1 cellular context compared by ENCODE assay signal in the genomic region with DNA sequence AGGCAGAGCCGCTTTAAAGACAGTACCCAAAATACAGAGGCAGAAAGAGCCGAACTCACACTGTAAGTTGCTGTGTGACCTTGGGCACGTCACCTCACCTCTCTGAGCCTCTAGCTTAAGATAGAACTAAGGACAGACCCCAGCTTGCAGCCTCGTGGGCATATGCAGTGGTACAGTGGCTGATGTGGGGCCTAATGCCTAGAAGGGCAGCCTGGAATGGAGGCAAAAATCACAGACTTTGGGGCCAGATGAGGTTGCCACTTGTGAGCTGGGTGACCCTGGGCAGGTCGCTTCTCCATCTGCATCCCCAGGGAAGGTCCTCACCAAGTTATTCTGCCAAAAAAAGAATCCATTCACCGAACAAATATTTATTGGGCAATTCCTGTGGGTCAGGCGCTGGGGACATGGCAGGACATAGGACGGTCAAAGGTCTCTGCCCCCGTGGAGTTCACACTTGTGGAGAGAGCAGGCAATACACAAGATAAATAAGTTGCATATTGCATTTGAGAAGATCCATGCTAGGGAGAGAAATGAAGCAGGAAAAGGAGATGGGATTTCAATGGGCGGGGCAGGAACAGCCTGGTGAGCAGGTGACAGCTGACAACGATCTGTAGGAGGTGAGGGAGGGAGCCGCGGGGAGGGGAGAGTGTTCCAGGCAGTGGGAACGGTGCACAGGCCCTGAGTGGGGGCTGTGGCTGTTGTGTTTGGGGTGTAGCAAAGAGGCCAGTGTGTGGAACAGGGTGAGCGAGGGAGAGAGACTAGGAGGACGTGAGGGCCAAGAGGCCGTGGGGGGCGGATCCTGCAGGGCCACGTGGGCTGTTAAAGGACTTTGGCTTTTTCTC.
TF ChIP-seq lines count a peak whose summit lies in the region.

No MANE protein-coding gene starts in this region.

TF ChIP-seq in HepG2, 621 proteins besides CTCF, POLR2A, EP300 and RAD21 (continued from another document and continues in another):
- TF ChIP-seq, protein P1, sequence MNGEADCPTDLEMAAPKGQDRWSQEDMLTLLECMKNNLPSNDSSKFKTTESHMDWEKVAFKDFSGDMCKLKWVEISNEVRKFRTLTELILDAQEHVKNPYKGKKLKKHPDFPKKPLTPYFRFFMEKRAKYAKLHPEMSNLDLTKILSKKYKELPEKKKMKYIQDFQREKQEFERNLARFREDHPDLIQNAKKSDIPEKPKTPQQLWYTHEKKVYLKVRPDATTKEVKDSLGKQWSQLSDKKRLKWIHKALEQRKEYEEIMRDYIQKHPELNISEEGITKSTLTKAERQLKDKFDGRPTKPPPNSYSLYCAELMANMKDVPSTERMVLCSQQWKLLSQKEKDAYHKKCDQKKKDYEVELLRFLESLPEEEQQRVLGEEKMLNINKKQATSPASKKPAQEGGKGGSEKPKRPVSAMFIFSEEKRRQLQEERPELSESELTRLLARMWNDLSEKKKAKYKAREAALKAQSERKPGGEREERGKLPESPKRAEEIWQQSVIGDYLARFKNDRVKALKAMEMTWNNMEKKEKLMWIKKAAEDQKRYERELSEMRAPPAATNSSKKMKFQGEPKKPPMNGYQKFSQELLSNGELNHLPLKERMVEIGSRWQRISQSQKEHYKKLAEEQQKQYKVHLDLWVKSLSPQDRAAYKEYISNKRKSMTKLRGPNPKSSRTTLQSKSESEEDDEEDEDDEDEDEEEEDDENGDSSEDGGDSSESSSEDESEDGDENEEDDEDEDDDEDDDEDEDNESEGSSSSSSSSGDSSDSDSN (CRISPR knock-in tag; IDR thresholded peaks at IDR 0.05) = peak; percentile 69; the same call in 1 of the 2 replicates
- TF ChIP-seq ZMYM2 (CRISPR knock-in tag; IDR thresholded peaks at IDR 0.05) (peak; percentile 97), ZSCAN12 (CRISPR knock-in tag; IDR thresholded peaks at IDR 0.05) (no peak), NR2F6 (IDR thresholded peaks at IDR 0.05) (peak; percentile 99), NR2F6 (CRISPR knock-in tag; IDR thresholded peaks at IDR 0.05) (peak; percentile 97), ZNF253 (CRISPR knock-in tag; IDR thresholded peaks at IDR 0.05; ENCODE audit: borderline replicate concordance) (peak; percentile 72; the same call in 1 of the 2 replicates), ZNF780A (CRISPR knock-in tag; IDR thresholded peaks at IDR 0.05) (no peak; the same call in 1 of the 2 replicates), POLR2G (IDR thresholded peaks at IDR 0.05; ENCODE audit: low read depth, low read length) (no peak; the same call in none of the 2 replicates), ZNF841 (CRISPR knock-in tag; IDR thresholded peaks at IDR 0.05; ENCODE audit: borderline replicate concordance) (no peak), SAP130 (CRISPR knock-in tag; IDR thresholded peaks at IDR 0.05; ENCODE audit: low read depth) (peak; percentile 92), ZNF660 (CRISPR knock-in tag; IDR thresholded peaks at IDR 0.05; ENCODE audit: borderline replicate concordance, low read depth) (peak; percentile 9; the same call in 1 of the 2 replicates), ZBTB1 (CRISPR knock-in tag; IDR thresholded peaks at IDR 0.05; ENCODE audit: borderline replicate concordance) (0 out of 2 replicates have a peak, but pooled peaks have one; percentile 22), ZNF282 (IDR thresholded peaks at IDR 0.05; ENCODE audit: partially characterized antibody) (no peak), ZC3H4 (CRISPR knock-in tag; IDR thresholded peaks at IDR 0.05; ENCODE audit: borderline replicate concordance) (peak; percentile 22; the same call in 1 of the 2 replicates), REL (CRISPR knock-in tag; conservative IDR thresholded peaks at IDR 0.05) (0 out of 2 replicates have a peak, but pooled peaks have one; percentile 20), ZNF878 (CRISPR knock-in tag; IDR thresholded peaks at IDR 0.05) (peak; percentile 77; the same call in 1 of the 2 replicates), ZNF430 (CRISPR knock-in tag; IDR thresholded peaks at IDR 0.05) (peak; percentile 71), ZNF891 (CRISPR knock-in tag; IDR thresholded peaks at IDR 0.05) (peak; percentile 78; the same call in 1 of the 2 replicates), REPIN1 (CRISPR knock-in tag; IDR thresholded peaks at IDR 0.05; ENCODE audit: borderline replicate concordance, low read depth) (peak; percentile 83), BCL6 (CRISPR knock-in tag; IDR thresholded peaks at IDR 0.05) (peak; percentile 88), TBP (CRISPR knock-in tag; IDR thresholded peaks at IDR 0.05) (no peak), SNRNP70 (IDR thresholded peaks at IDR 0.05; ENCODE audit: low read depth, low read length) (no peak), ZKSCAN1 (IDR thresholded peaks at IDR 0.05; ENCODE audit: low read length) (peak; percentile 1; the same call in 1 of the 2 replicates), MIXL1 (CRISPR knock-in tag; IDR thresholded peaks at IDR 0.05) (peak; percentile 60), GATAD2A (CRISPR knock-in tag; IDR thresholded peaks at IDR 0.05) (peak; percentile 96), ZNF17 (CRISPR knock-in tag; IDR thresholded peaks at IDR 0.05) (peak; percentile 26; the same call in 1 of the 2 replicates), GATAD1 (CRISPR knock-in tag; IDR thresholded peaks at IDR 0.05) (peak; percentile 68), ATF7-NPFF (CRISPR knock-in tag; IDR thresholded peaks at IDR 0.05; ENCODE audit: low read depth) (peak; percentile 69), TCF7 (IDR thresholded peaks at IDR 0.05; ENCODE audit: low read depth) (peak; percentile 60), TRIM24 (CRISPR knock-in tag; IDR thresholded peaks at IDR 0.05) (peak; percentile 98), ZNF644 (CRISPR knock-in tag; IDR thresholded peaks at IDR 0.05; ENCODE audit: low read depth) (peak; percentile 85), TSC22D2 (CRISPR knock-in tag; IDR thresholded peaks at IDR 0.05; ENCODE audit: borderline replicate concordance) (no peak)
- TF ChIP-seq, protein P2, sequence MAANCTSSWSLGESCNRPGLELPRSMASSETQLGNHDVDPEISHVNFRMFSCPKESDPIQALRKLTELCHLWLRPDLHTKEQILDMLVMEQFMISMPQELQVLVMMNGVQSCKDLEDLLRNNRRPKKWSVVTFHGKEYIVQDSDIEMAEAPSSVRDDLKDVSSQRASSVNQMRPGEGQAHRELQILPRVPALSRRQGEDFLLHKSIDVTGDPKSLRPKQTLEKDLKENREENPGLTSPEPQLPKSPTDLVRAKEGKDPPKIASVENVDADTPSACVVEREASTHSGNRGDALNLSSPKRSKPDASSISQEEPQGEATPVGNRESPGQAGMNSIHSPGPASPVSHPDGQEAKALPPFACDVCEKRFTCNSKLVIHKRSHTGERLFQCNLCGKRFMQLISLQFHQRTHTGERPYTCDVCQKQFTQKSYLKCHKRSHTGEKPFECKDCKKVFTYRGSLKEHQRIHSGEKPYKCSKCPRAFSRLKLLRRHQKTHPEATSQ (CRISPR knock-in tag; IDR thresholded peaks at IDR 0.05; ENCODE audit: borderline replicate concordance) = 0 out of 2 replicates have a peak, but pooled peaks have one; percentile 77
- TF ChIP-seq, protein P3, sequence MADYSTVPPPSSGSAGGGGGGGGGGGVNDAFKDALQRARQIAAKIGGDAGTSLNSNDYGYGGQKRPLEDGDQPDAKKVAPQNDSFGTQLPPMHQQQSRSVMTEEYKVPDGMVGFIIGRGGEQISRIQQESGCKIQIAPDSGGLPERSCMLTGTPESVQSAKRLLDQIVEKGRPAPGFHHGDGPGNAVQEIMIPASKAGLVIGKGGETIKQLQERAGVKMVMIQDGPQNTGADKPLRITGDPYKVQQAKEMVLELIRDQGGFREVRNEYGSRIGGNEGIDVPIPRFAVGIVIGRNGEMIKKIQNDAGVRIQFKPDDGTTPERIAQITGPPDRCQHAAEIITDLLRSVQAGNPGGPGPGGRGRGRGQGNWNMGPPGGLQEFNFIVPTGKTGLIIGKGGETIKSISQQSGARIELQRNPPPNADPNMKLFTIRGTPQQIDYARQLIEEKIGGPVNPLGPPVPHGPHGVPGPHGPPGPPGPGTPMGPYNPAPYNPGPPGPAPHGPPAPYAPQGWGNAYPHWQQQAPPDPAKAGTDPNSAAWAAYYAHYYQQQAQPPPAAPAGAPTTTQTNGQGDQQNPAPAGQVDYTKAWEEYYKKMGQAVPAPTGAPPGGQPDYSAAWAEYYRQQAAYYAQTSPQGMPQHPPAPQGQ (CRISPR knock-in tag; IDR thresholded peaks at IDR 0.05; ENCODE audit: borderline replicate concordance) = no peak
- TF ChIP-seq, protein P4, sequence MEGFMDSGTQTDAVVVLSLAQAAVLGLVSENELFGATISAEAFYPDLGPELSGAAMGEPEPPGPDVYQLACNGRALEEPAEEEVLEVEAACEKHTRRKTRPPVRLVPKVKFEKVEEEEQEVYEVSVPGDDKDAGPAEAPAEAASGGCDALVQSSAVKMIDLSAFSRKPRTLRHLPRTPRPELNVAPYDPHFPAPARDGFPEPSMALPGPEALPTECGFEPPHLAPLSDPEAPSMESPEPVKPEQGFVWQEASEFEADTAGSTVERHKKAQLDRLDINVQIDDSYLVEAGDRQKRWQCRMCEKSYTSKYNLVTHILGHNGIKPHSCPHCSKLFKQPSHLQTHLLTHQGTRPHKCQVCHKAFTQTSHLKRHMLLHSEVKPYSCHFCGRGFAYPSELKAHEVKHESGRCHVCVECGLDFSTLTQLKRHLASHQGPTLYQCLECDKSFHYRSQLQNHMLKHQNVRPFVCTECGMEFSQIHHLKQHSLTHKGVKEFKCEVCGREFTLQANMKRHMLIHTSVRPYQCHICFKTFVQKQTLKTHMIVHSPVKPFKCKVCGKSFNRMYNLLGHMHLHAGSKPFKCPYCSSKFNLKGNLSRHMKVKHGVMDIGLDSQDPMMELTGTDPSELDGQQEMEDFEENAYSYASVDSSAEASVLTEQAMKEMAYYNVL (CRISPR knock-in tag; IDR thresholded peaks at IDR 0.05; ENCODE audit: borderline replicate concordance) = peak; percentile 73; the same call in 1 of the 2 replicates
- TF ChIP-seq, protein P5, sequence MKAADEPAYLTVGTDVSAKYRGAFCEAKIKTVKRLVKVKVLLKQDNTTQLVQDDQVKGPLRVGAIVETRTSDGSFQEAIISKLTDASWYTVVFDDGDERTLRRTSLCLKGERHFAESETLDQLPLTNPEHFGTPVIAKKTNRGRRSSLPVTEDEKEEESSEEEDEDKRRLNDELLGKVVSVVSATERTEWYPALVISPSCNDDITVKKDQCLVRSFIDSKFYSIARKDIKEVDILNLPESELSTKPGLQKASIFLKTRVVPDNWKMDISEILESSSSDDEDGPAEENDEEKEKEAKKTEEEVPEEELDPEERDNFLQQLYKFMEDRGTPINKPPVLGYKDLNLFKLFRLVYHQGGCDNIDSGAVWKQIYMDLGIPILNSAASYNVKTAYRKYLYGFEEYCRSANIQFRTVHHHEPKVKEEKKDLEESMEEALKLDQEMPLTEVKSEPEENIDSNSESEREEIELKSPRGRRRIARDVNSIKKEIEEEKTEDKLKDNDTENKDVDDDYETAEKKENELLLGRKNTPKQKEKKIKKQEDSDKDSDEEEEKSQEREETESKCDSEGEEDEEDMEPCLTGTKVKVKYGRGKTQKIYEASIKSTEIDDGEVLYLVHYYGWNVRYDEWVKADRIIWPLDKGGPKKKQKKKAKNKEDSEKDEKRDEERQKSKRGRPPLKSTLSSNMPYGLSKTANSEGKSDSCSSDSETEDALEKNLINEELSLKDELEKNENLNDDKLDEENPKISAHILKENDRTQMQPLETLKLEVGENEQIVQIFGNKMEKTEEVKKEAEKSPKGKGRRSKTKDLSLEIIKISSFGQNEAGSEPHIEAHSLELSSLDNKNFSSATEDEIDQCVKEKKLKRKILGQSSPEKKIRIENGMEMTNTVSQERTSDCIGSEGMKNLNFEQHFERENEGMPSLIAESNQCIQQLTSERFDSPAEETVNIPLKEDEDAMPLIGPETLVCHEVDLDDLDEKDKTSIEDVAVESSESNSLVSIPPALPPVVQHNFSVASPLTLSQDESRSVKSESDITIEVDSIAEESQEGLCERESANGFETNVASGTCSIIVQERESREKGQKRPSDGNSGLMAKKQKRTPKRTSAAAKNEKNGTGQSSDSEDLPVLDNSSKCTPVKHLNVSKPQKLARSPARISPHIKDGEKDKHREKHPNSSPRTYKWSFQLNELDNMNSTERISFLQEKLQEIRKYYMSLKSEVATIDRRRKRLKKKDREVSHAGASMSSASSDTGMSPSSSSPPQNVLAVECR (CRISPR knock-in tag; IDR thresholded peaks at IDR 0.05; ENCODE audit: borderline replicate concordance) = peak; percentile 71
- TF ChIP-seq, protein P6, sequence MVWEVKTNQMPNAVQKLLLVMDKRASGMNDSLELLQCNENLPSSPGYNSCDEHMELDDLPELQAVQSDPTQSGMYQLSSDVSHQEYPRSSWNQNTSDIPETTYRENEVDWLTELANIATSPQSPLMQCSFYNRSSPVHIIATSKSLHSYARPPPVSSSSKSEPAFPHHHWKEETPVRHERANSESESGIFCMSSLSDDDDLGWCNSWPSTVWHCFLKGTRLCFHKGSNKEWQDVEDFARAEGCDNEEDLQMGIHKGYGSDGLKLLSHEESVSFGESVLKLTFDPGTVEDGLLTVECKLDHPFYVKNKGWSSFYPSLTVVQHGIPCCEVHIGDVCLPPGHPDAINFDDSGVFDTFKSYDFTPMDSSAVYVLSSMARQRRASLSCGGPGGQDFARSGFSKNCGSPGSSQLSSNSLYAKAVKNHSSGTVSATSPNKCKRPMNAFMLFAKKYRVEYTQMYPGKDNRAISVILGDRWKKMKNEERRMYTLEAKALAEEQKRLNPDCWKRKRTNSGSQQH (CRISPR knock-in tag; IDR thresholded peaks at IDR 0.05; ENCODE audit: low read depth) = peak; percentile 88
- TF ChIP-seq, protein P7, sequence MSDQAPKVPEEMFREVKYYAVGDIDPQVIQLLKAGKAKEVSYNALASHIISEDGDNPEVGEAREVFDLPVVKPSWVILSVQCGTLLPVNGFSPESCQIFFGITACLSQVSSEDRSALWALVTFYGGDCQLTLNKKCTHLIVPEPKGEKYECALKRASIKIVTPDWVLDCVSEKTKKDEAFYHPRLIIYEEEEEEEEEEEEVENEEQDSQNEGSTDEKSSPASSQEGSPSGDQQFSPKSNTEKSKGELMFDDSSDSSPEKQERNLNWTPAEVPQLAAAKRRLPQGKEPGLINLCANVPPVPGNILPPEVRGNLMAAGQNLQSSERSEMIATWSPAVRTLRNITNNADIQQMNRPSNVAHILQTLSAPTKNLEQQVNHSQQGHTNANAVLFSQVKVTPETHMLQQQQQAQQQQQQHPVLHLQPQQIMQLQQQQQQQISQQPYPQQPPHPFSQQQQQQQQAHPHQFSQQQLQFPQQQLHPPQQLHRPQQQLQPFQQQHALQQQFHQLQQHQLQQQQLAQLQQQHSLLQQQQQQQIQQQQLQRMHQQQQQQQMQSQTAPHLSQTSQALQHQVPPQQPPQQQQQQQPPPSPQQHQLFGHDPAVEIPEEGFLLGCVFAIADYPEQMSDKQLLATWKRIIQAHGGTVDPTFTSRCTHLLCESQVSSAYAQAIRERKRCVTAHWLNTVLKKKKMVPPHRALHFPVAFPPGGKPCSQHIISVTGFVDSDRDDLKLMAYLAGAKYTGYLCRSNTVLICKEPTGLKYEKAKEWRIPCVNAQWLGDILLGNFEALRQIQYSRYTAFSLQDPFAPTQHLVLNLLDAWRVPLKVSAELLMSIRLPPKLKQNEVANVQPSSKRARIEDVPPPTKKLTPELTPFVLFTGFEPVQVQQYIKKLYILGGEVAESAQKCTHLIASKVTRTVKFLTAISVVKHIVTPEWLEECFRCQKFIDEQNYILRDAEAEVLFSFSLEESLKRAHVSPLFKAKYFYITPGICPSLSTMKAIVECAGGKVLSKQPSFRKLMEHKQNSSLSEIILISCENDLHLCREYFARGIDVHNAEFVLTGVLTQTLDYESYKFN (CRISPR knock-in tag; conservative IDR thresholded peaks at IDR 0.05) = peak; percentile 97
- TF ChIP-seq, protein P8, sequence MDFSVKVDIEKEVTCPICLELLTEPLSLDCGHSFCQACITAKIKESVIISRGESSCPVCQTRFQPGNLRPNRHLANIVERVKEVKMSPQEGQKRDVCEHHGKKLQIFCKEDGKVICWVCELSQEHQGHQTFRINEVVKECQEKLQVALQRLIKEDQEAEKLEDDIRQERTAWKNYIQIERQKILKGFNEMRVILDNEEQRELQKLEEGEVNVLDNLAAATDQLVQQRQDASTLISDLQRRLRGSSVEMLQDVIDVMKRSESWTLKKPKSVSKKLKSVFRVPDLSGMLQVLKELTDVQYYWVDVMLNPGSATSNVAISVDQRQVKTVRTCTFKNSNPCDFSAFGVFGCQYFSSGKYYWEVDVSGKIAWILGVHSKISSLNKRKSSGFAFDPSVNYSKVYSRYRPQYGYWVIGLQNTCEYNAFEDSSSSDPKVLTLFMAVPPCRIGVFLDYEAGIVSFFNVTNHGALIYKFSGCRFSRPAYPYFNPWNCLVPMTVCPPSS (IDR thresholded peaks at IDR 0.05) = no peak
